In genomic region chr17:45247429-45248131, GRCh38 we compare ENCODE assay signal across 9 cellular contexts. TPM values are rescaled to one million over a fixed set of nuclear protein-coding genes. Genes with fewer than 3 reads are reported as not detected.
DNase-seq lines count a peak whose midpoint lies in the region; ATAC-seq and TF ChIP-seq lines count a peak whose summit lies in the region.
"Had no signal": no experiment of that assay in that cellular context is flagged by ENCODE, and none has a peak within 500 bp of the region (broad histone marks: within the 10 kb centered on the region; RNA-seq: fewer than 3 reads in every experiment).

No MANE protein-coding gene starts in this region.

- H3K36me3 ChIP-seq in Peyer's patch (no peaks in the 10 kb centered on the region), neuron (ENCODE audit: insufficient read depth, low read length) (no peaks in the 10 kb centered on the region), testis (ENCODE audit: low read depth, missing control alignments) (no peaks in the 10 kb centered on the region)

- WGBS in testis, 2 donors: 1 to 6% methylated on average over 37 to 61 of the region's 61 CpGs

- intact Hi-C loops in testis (cut with DNase I; ENCODE audit: low total_unique reads): no loop called here

- H3K9me3 Mint-ChIP-seq in activated T-helper 17 cell treated with anti-CD3 and anti-CD28 coated beads, Interleukin-2, amount 50 U/mL, for 72 hours: no peaks in the 10 kb centered on the region

- peaks cover 76% of the 10 kb centered on the region for H3K36me3 Mint-ChIP-seq in activated T-helper 17 cell treated with anti-CD3 and anti-CD28 coated beads, Interleukin-2, amount 50 U/mL, for 72 hours (ENCODE audit: low read depth)

- H3K4me1 ChIP-seq in Peyer's patch (peaks cover 0 to 36% (median 8%) of the 10 kb centered on the region in 4 donors), neuron (ENCODE audit: insufficient read depth, low read length) (peaks cover 9% of the 10 kb centered on the region), testis (peaks cover 17% of the 10 kb centered on the region)

- no peak for TF ChIP-seq CTCF in Peyer's patch (IDR thresholded peaks at IDR 0.05)
- TF ChIP-seq CTCF in fibroblast of the aortic adventitia (IDR thresholded peaks at IDR 0.05; ENCODE audit: insufficient read depth, low read length): no peak
- no peak for TF ChIP-seq CTCF in testis (IDR thresholded peaks at IDR 0.05)

- H3K27me3 Mint-ChIP-seq in activated T-helper 17 cell treated with anti-CD3 and anti-CD28 coated beads, Interleukin-2, amount 50 U/mL, for 72 hours: no peaks in the 10 kb centered on the region

- peak overlapping the region; percentile 97 for H2AFZ ChIP-seq in neuron (ENCODE audit: low read depth, low read length)

- peak; percentile 82 for DNase-seq in DMS114 treated with DMSO at 0.1 percent for 48 hours (lab: John Stamatoyannopoulos, UW; ENCODE audit: unreplicated experiment)
- peak; percentile 88 for DNase-seq in Jurkat, Clone E6-1 (ENCODE audit: low read depth, low spot score)
- peak; percentile 99 to 100 (median 99) for DNase-seq in Peyer's patch
- peak; percentile 63 for DNase-seq in fibroblast of the aortic adventitia (ENCODE audit: low read depth)
- DNase-seq in testis: peak; percentile 91

- peak overlapping the region; percentile 80 for H3K4me3 Mint-ChIP-seq in activated T-helper 17 cell treated with anti-CD3 and anti-CD28 coated beads, Interleukin-2, amount 50 U/mL, for 72 hours

- peak overlapping the region; percentile 86 to 96 (median 88) for H3K27ac ChIP-seq in Peyer's patch
- H3K27ac ChIP-seq in testis: no peak overlapping the region

- TF ChIP-seq POLR2A in Peyer's patch (IDR thresholded peaks at IDR 0.05): peak; percentile 88 to 92
- TF ChIP-seq POLR2A in testis (IDR thresholded peaks at IDR 0.05): no peak

- H3K27ac Mint-ChIP-seq in activated T-helper 17 cell treated with anti-CD3 and anti-CD28 coated beads, Interleukin-2, amount 50 U/mL, for 72 hours: peak overlapping the region; percentile 87

- H3K27me3 ChIP-seq in Peyer's patch (no peaks in the 10 kb centered on the region), neuron (ENCODE audit: insufficient read depth, low read length) (peaks cover 19% of the 10 kb centered on the region), testis (no peaks in the 10 kb centered on the region)

- peaks cover 27% of the 10 kb centered on the region for H3K4me1 Mint-ChIP-seq in activated T-helper 17 cell treated with anti-CD3 and anti-CD28 coated beads, Interleukin-2, amount 50 U/mL, for 72 hours

- H3K9me3 ChIP-seq in Peyer's patch (no peaks in the 10 kb centered on the region), neuron (ENCODE audit: low read length) (peaks cover 5% of the 10 kb centered on the region), testis (no peaks in the 10 kb centered on the region)

- H3K4me3 ChIP-seq in Jurkat, Clone E6-1 (ENCODE audit: low read length): peak overlapping the region; percentile 82
- H3K4me3 ChIP-seq in Peyer's patch (peak overlapping the region; percentile 57 to 83 (median 70)), fibroblast of the aortic adventitia (ENCODE audit: low read depth, low read length) (peak overlapping the region; percentile 55), neuron (ENCODE audit: low read length) (peak overlapping the region; percentile 56), testis (peak overlapping the region; percentile 34 to 59)

- peak; percentile 73 for ATAC-seq in GM21619 (IDR thresholded peaks at IDR 0.05; ENCODE audit: unreplicated experiment)
- peak; percentile 89 for ATAC-seq in activated T-helper 17 cell treated with anti-CD3 and anti-CD28 coated beads, Interleukin-2, amount 50 U/mL, for 72 hours (replicated peaks)

RNA-seq across cellular contexts. Expression of gene SPATA32, which starts 14.3 kb away (rescaled TPM):
- not detected for polyA plus RNA-seq in Jurkat, Clone E6-1 (2012; ENCODE audit: insufficient read depth, insufficient read length)
- total RNA-seq in Peyer's patch: not detected
- total RNA-seq in activated T-helper 17 cell treated with anti-CD3 and anti-CD28 coated beads, Interleukin-2, amount 50 U/mL, for 72 hours: under 1 TPM; 0.13 to 0.32 TPM
- not detected in 2 replicates for total RNA-seq in fibroblast of the aortic adventitia (ENCODE audit: low replicate concordance)
- 10 to 100 TPM; 15.5 to 47.4 TPM for total RNA-seq in testis
- polyA plus RNA-seq in testis (ENCODE audit: insufficient read depth, low read depth, low replicate concordance): 72.0 TPM
- total RNA-seq: pulmonary artery endothelial cell had no signal

RNA-seq across cellular contexts. Expression of gene FMNL1, which starts 25.9 kb away (rescaled TPM):
- 276 TPM for polyA plus RNA-seq in Jurkat, Clone E6-1 (2012; ENCODE audit: insufficient read depth, insufficient read length)
- total RNA-seq in Peyer's patch (10 to 100 TPM in 3 of 4 donors, 1 to 10 TPM in 1; 9.3 to 45.4 (median 15.8) TPM), fibroblast of the aortic adventitia (ENCODE audit: low replicate concordance) (0.81 and 0.90 TPM in 2 replicates), testis (10 to 100 TPM; 11.1 to 15.8 TPM)
- 100 to 1,000 TPM; 262 to 496 TPM for total RNA-seq in activated T-helper 17 cell treated with anti-CD3 and anti-CD28 coated beads, Interleukin-2, amount 50 U/mL, for 72 hours
- 13.9 TPM for polyA plus RNA-seq in testis (ENCODE audit: insufficient read depth, low read depth, low replicate concordance)

Comparison
In these comparisons a context has a peak if more than half of its experiments do, and no peak if none do; other contexts are left out.
1. H3K27ac ChIP-seq: peak in Peyer's patch (4 of 4); none in testis (0 of 2).
2. RNA of gene SPATA32, which starts 14.3 kb away (total RNA-seq): 15.5 to 47.4 TPM in testis; 0.13 to 0.32 TPM in activated T-helper 17 cell treated with anti-CD3 and anti-CD28 coated beads, Interleukin-2, amount 50 U/mL, for 72 hours, not detected in Peyer's patch and not detected in fibroblast of the aortic adventitia; every median in the first group is over 10 times any median in the second.
3. RNA of gene FMNL1, which starts 25.9 kb away (total RNA-seq): 262 to 496 TPM in activated T-helper 17 cell treated with anti-CD3 and anti-CD28 coated beads, Interleukin-2, amount 50 U/mL, for 72 hours; 9.3 to 45.4 TPM in Peyer's patch, 11.1 to 15.8 TPM in testis and 0.81 to 0.90 TPM in fibroblast of the aortic adventitia; every median in the first group is over 4 times any median in the second.
4. Peak in every context shown above with its lines, with median percentiles within 50 percentile points of each other: DNase-seq and H3K4me3 ChIP-seq.